In the genomic region with DNA sequence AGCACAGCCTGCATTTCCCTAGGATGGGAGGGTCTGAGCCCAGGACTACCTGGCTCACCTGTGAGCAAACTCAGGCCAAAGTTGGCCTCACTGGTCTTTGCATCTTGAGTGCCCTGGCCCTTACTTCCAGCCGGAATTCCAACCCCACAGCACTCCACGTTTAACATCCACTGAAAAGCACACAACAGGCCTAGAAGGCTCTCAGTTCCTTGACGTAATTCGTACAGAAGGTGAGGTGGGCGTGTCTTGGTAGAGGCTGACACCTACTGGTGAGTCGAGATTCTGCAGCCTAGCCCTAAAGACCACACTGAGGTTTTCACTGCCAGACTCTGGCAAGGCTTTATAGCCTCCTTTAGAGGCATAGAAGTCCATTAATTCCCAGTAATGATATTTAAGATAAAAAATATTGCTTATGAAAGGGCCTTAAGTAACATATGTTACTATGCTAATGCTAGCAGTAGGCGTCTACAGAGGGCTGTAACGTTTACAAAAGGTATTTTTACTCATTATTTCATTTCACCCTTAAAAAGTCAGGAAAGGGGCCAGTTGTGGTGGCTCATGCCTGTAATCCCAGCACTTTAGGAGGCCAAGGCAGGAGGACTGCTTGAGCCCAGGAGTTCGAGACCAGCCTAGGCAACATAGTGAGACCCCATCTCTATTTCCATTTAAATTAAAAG, we compare ENCODE assay signal across 1 cellular context.
TF ChIP-seq lines count a peak whose summit lies in the region.

No MANE protein-coding gene starts in this region.

TF ChIP-seq in GM23338, 12 proteins besides CTCF, POLR2A, EP300 and RAD21 (continued from another document):
- TF ChIP-seq ETS1 (IDR thresholded peaks at IDR 0.05): no peak
- TF ChIP-seq EZH2phosphoT487 (IDR thresholded peaks at IDR 0.05; ENCODE audit: unreplicated experiment): no peak
- no peak for TF ChIP-seq REST (IDR thresholded peaks at IDR 0.05; ENCODE audit: unreplicated experiment)
- no peak for TF ChIP-seq NANOG (IDR thresholded peaks at IDR 0.05; ENCODE audit: borderline replicate concordance)
- no peak for TF ChIP-seq ZNF114 (CRISPR knock-in tag; IDR thresholded peaks at IDR 0.05)
- TF ChIP-seq STAT1 (IDR thresholded peaks at IDR 0.05; ENCODE audit: unreplicated experiment): no peak
- TF ChIP-seq EZH2 (IDR thresholded peaks at IDR 0.05; ENCODE audit: low read depth, unreplicated experiment): no peak
- no peak for TF ChIP-seq JUNB (IDR thresholded peaks at IDR 0.05; ENCODE audit: unreplicated experiment)
- no peak for TF ChIP-seq CREB1 (CRISPR knock-in tag; IDR thresholded peaks at IDR 0.05; ENCODE audit: low read depth)
- no peak for TF ChIP-seq ZNF331 (CRISPR knock-in tag; IDR thresholded peaks at IDR 0.05; ENCODE audit: low read depth)
